Comparison of ENCODE assay signal across 12 cellular contexts in genomic region chr16:6132121-6132520, GRCh38.
"Had no signal": no experiment of that assay in that cellular context is flagged by ENCODE, and none has a peak within 500 bp of the region (broad histone marks: within the 10 kb centered on the region; RNA-seq: fewer than 3 reads in every experiment).

No MANE protein-coding gene starts in this region.

- ATAC-seq: left ventricle myocardium superior; natural killer cell treated with Interleukin-12 subunit alpha and Interleukin-12 subunit beta and Interleukin-15 and Interleukin-18, amount 100 ng/mL, for 72 hours; right lobe of liver; T-helper 17 cell; WTC11 had no signal

- H3K4me3 ChIP-seq: prostate gland, right lobe of liver, spleen, testis had no signal

- H3K9me3 ChIP-seq: prostate gland, right lobe of liver, testis had no signal

- H3K27me3 ChIP-seq: right lobe of liver, spleen, testis had no signal

- DNase-seq: activated CD4-positive, alpha-beta memory T cell treated with anti-CD3 and anti-CD28 coated beads, Interleukin-2, amount 10 ng/mL, durations not matched to agents 7 days and 5 days; activated CD4-positive, alpha-beta T cell treated with anti-CD3 and anti-CD28 coated beads for 4 hours; activated naive CD4-positive, alpha-beta T cell treated with anti-CD3 and anti-CD28 coated beads, Interleukin-2, amount 50 U/mL, for 16 hours; activated T-cell treated with anti-CD3 and anti-CD28 coated beads, Interleukin-2, amount 50 U/mL, for 24 hours; left ventricle myocardium superior; right lobe of liver; spleen; T-helper 17 cell; testis had no signal

- H3K27ac ChIP-seq: prostate gland, right lobe of liver, spleen, testis had no signal

- H3K36me3 ChIP-seq: prostate gland, right lobe of liver, spleen had no signal
